ENCODE assay signal across 1 cellular context in the genomic region with DNA sequence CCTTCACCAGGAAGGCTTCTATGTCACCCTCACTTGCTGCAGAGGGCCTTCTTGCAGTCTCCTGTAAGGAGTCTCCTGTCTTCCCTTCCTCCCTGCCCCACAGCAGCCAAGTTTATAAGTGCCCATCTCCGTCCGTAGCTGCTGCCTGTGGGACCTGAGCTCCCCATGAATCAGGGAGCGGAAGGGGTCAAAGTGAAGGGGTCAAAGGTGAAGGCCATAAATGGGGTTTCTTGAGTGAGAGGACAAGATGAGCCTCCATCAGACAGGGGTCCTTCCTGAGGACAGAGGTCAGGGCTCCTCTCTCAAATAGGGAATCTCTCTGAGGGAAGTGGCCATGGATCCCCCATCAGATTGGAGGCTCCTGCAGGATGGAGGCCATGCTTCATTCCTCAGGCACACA.
TF ChIP-seq lines count a peak whose summit lies in the region.

No MANE protein-coding gene starts in this region.

TF ChIP-seq in SK-N-SH treated with all-trans-retinoic acid at 6 μM for 48 hours, 23 proteins besides CTCF, POLR2A, EP300 and RAD21:
- TF ChIP-seq, protein P1, sequence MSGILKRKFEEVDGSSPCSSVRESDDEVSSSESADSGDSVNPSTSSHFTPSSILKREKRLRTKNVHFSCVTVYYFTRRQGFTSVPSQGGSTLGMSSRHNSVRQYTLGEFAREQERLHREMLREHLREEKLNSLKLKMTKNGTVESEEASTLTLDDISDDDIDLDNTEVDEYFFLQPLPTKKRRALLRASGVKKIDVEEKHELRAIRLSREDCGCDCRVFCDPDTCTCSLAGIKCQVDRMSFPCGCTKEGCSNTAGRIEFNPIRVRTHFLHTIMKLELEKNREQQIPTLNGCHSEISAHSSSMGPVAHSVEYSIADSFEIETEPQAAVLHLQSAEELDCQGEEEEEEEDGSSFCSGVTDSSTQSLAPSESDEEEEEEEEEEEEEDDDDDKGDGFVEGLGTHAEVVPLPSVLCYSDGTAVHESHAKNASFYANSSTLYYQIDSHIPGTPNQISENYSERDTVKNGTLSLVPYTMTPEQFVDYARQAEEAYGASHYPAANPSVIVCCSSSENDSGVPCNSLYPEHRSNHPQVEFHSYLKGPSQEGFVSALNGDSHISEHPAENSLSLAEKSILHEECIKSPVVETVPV (CRISPR knock-in tag; IDR thresholded peaks at IDR 0.05) = no peak
- TF ChIP-seq GLIS3 (CRISPR knock-in tag; IDR thresholded peaks at IDR 0.05) = no peak
- no peak for TF ChIP-seq ZFP3 (CRISPR knock-in tag; IDR thresholded peaks at IDR 0.05)
- TF ChIP-seq, protein P2, sequence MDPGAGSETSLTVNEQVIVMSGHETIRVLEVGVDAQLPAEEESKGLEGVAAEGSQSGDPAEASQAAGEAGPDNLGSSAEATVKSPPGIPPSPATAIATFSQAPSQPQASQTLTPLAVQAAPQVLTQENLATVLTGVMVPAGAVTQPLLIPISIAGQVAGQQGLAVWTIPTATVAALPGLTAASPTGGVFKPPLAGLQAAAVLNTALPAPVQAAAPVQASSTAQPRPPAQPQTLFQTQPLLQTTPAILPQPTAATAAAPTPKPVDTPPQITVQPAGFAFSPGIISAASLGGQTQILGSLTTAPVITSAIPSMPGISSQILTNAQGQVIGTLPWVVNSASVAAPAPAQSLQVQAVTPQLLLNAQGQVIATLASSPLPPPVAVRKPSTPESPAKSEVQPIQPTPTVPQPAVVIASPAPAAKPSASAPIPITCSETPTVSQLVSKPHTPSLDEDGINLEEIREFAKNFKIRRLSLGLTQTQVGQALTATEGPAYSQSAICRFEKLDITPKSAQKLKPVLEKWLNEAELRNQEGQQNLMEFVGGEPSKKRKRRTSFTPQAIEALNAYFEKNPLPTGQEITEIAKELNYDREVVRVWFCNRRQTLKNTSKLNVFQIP (CRISPR knock-in tag; IDR thresholded peaks at IDR 0.05; ENCODE audit: borderline replicate concordance, low read depth) = no peak
- no peak for TF ChIP-seq SNAI2 (CRISPR knock-in tag; IDR thresholded peaks at IDR 0.05)
- TF ChIP-seq ZC3H10 (CRISPR knock-in tag; IDR thresholded peaks at IDR 0.05) = no peak
- TF ChIP-seq RARB (CRISPR knock-in tag; IDR thresholded peaks at IDR 0.05) = no peak
- no peak for TF ChIP-seq ISL1 (CRISPR knock-in tag; IDR thresholded peaks at IDR 0.05)
- no peak for TF ChIP-seq TCF4 (CRISPR knock-in tag; IDR thresholded peaks at IDR 0.05; ENCODE audit: borderline replicate concordance)
- TF ChIP-seq CSDC2 (CRISPR knock-in tag; IDR thresholded peaks at IDR 0.05) = no peak
- TF ChIP-seq ZNF565 (CRISPR knock-in tag; conservative IDR thresholded peaks at IDR 0.05; ENCODE audit: low read depth) = no peak
- no peak for TF ChIP-seq ARNTL (CRISPR knock-in tag; IDR thresholded peaks at IDR 0.05; ENCODE audit: borderline replicate concordance, low read depth)
- TF ChIP-seq TOX (CRISPR knock-in tag; IDR thresholded peaks at IDR 0.05; ENCODE audit: borderline replicate concordance) = no peak
- no peak for TF ChIP-seq OSR1 (CRISPR knock-in tag; IDR thresholded peaks at IDR 0.05)
- TF ChIP-seq BACH2 (CRISPR knock-in tag; IDR thresholded peaks at IDR 0.05; ENCODE audit: borderline replicate concordance) = no peak
- no peak for TF ChIP-seq PPARA (CRISPR knock-in tag; IDR thresholded peaks at IDR 0.05; ENCODE audit: borderline replicate concordance)
TF ChIP-seq in SK-N-SH treated with all-trans-retinoic acid at 6 μM for 48 hours: peak in this region for 0.
